In the genomic region with DNA sequence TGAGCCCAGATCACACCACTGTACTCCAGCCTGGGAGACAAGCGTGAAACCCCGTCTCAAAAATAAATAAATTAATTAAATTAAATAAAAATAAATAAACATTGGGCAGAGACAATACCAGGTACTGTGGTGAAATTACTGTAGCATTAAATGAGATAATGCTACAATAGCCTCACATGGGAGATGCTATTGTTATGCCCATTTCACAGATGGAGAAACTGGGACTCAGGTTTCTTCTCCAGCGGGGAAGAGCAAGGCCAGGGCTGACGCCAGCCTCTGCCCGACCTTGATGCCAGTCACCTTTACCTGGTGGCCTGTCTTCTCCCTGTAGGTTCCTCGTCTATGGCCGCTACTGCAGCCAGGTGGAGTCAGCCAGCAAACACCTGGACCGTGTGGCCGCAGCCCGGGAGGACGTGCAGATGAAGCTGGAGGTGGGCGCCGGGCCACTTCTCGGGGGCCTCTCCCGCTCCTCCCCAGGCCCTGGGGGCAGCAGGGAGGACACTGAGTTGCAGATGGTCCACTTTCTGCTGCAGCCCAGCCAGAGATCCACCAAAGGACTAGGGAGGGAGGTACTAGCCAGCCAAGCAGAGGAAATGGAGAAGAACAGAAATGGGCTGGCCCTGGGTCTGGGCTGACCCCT, we compare ENCODE assay signal across 22 cellular contexts. TPM values are rescaled to one million over a fixed set of nuclear protein-coding genes. Genes with fewer than 3 reads are reported as not detected.
"Had no signal": no experiment of that assay in that cellular context is flagged by ENCODE, and none has a peak within 500 bp of the region (broad histone marks: within the 10 kb centered on the region; RNA-seq: fewer than 3 reads in every experiment).

No MANE protein-coding gene starts in this region.

- DNase-seq: effector memory CD8-positive, alpha-beta T cell; gastrocnemius medialis; heart right ventricle; immature natural killer cell; left lung; mesenchymal stem cell; naive B cell; nephron progenitor cell; stimulated activated CD4-positive, alpha-beta T cell treated with anti-CD3 and anti-CD28 coated beads, Interleukin-4, amount 100 ng/mL, for 1 hour; stimulated activated CD8-positive, alpha-beta memory T cell treated with anti-CD3 and anti-CD28 coated beads, Interleukin-4, amount 100 ng/mL, for 48 hours; transverse colon had no signal

- H3K27ac Mint-ChIP-seq: dendritic cell treated with granulocyte-macrophage colony-stimulating factor and Interleukin-4, amounts not matched to agents 40 ng/mL and 50 ng/mL, for 4 days; effector memory CD8-positive, alpha-beta T cell; nephron progenitor cell; stimulated activated memory B cell treated with anti-CD40 and anti-IgM and Interleukin-4, amounts not matched to agents 10 μg/mL and 1 μg/mL and 100 μg/mL, for 72 hours; stimulated activated naive CD8-positive, alpha-beta T cell treated with anti-CD3 and anti-CD28 coated beads, Interleukin-15, Interleukin-2, amounts not matched to agents 100 ng/mL and 50 ng/mL, for 24 hours had no signal

- ATAC-seq: effector memory CD8-positive, alpha-beta T cell; gastrocnemius medialis; heart right ventricle; left lung; stimulated activated memory B cell treated with anti-CD40 and anti-IgM and Interleukin-4, amounts not matched to agents 10 μg/mL and 1 μg/mL and 100 μg/mL, for 72 hours had no signal

- H3K4me3 ChIP-seq: esophagus muscularis mucosa, gastrocnemius medialis, heart right ventricle, left lung, lung, right atrium auricular region, thoracic aorta, transverse colon had no signal

- H3K27me3 Mint-ChIP-seq: dendritic cell treated with granulocyte-macrophage colony-stimulating factor and Interleukin-4, amounts not matched to agents 40 ng/mL and 50 ng/mL, for 4 days; effector memory CD8-positive, alpha-beta T cell; naive B cell; stimulated activated memory B cell treated with anti-CD40 and anti-IgM and Interleukin-4, amounts not matched to agents 10 μg/mL and 1 μg/mL and 100 μg/mL, for 72 hours; stimulated activated naive CD8-positive, alpha-beta T cell treated with anti-CD3 and anti-CD28 coated beads, Interleukin-15, Interleukin-2, amounts not matched to agents 100 ng/mL and 50 ng/mL, for 24 hours had no signal

- H3K4me1 Mint-ChIP-seq: nephron progenitor cell had no signal

- H3K4me3 Mint-ChIP-seq: dendritic cell treated with granulocyte-macrophage colony-stimulating factor and Interleukin-4, amounts not matched to agents 40 ng/mL and 50 ng/mL, for 4 days; effector memory CD8-positive, alpha-beta T cell; immature natural killer cell; nephron progenitor cell; stimulated activated memory B cell treated with anti-CD40 and anti-IgM and Interleukin-4, amounts not matched to agents 10 μg/mL and 1 μg/mL and 100 μg/mL, for 72 hours; stimulated activated naive CD8-positive, alpha-beta T cell treated with anti-CD3 and anti-CD28 coated beads, Interleukin-15, Interleukin-2, amounts not matched to agents 100 ng/mL and 50 ng/mL, for 24 hours had no signal

- H3K27ac ChIP-seq: epithelial cell of prostate, esophagus muscularis mucosa, gastrocnemius medialis, heart right ventricle, left lung, neutrophil, right atrium auricular region, thoracic aorta, transverse colon had no signal

- H3K9me3 ChIP-seq: gastrocnemius medialis, left lung, right atrium auricular region, thoracic aorta, transverse colon had no signal

- H3K27me3 ChIP-seq: gastrocnemius medialis, neutrophil, right atrium auricular region, transverse colon had no signal

- H3K4me1 ChIP-seq: esophagus muscularis mucosa, gastrocnemius medialis, right atrium auricular region, transverse colon had no signal

- H3K36me3 ChIP-seq: esophagus muscularis mucosa, gastrocnemius medialis, right atrium auricular region, thoracic aorta, transverse colon had no signal

- H3K9me3 Mint-ChIP-seq: dendritic cell treated with granulocyte-macrophage colony-stimulating factor and Interleukin-4, amounts not matched to agents 40 ng/mL and 50 ng/mL, for 4 days; effector memory CD8-positive, alpha-beta T cell; immature natural killer cell; stimulated activated memory B cell treated with anti-CD40 and anti-IgM and Interleukin-4, amounts not matched to agents 10 μg/mL and 1 μg/mL and 100 μg/mL, for 72 hours; stimulated activated naive CD8-positive, alpha-beta T cell treated with anti-CD3 and anti-CD28 coated beads, Interleukin-15, Interleukin-2, amounts not matched to agents 100 ng/mL and 50 ng/mL, for 24 hours had no signal

RNA-seq across cellular contexts. Expression of a gene that starts 53.9 kb away (rescaled TPM):
- total RNA-seq: fibroblast of villous mesenchyme, osteocyte had no signal

RNA-seq across cellular contexts. Expression of a gene that starts 59.2 kb away (rescaled TPM):
- total RNA-seq: gastrocnemius medialis, osteocyte, right atrium auricular region had no signal
